8 cellular contexts compared by ENCODE assay signal in the genomic region with DNA sequence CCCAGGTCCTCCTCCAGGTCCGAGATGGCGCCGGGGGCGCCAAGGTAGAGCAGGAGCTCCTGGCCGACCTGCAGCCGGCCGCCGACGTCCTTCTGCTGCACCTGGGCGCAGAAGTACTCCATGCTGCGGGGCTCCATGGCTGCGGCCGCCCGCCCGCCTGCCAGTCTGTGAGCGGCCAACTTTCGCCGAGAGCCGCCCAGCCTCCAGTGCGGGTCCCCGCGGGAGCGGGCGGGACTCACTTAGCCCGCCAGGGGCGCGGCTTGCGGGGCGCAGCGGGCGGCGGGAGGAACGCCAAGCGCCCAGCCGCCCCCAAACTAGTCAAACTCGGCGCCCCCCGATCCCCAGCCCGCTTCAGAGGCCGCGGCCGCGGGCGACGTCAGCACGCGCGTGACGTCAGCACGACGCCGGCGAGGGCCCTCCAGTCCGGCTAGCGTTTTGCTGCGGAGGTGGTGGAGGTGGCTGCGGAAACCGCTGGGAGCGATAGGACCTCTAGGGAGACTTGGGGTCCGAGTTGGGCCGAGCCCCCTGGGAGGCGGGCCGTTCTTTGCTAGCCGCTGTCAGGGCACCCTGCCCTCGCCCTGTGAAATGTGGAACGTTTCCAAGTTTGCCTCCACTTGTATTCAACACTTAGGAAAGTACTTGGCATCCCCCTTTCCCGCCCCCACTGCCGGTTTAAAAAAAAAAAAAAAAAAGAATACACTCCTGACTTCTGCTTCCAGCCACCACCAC. TPM values are rescaled to one million over a fixed set of nuclear protein-coding genes. Genes with fewer than 3 reads are reported as not detected.
DNase-seq lines count a peak whose midpoint lies in the region; ATAC-seq and TF ChIP-seq lines count a peak whose summit lies in the region.

CLASP2 (minus strand) TSS at position 389 of the 729 bp plus-strand sequence; CDS start at position 137, 252 bp downstream.

- no peak for TF ChIP-seq CTCF in right lobe of liver (IDR thresholded peaks at IDR 0.05)

- H3K9ac ChIP-seq in BLaER1 treated with 17β-estradiol and CSF1 and Interleukin-3, amounts not matched to agents 10 nM and 100 nM = peak within 1 kb of the TSS; percentile 86 to 97 (median 93)

- DNase-seq in NCI-H748 treated with DMSO at 0.1 percent for 48 hours (lab: John Stamatoyannopoulos, UW) = peak; percentile 52
- DNase-seq in activated CD4-positive, alpha-beta T cell treated with anti-CD3 and anti-CD28 coated beads, Interleukin-2, amount 50 U/mL, for 24 hours (ENCODE audit: low read depth in 1 of 2, low spot score in 1 of 2) = peak; percentile 72 to 74
- peak; percentile 75 to 93 for DNase-seq in dermis microvascular lymphatic vessel endothelial cell (ENCODE audit: low read depth in 2 of 2)
- peak; percentile 90 to 94 (median 91) for DNase-seq in right lobe of liver
- peak; percentile 83 for DNase-seq in stimulated activated CD4-positive, alpha-beta T cell treated with anti-CD3 and anti-CD28 coated beads, Interleukin-4, amount 100 ng/mL, for 24 hours

- peaks cover 16 to 43% (median 33%) of the 10 kb centered on the region in 11 experiments; a peak in 18 of 22 replicates for H4K20me1 ChIP-seq in BLaER1 treated with 17β-estradiol and CSF1 and Interleukin-3, amounts not matched to agents 10 nM and 100 nM

- intact Hi-C loops in right lobe of liver (cut with DNase I) = loop anchor here in 1 of 2 donors (10.0 kb wide), 1 partner anchor 83 kb away; no protein-coding TSS in a partner anchor

- WGBS in right lobe of liver (ENCODE audit: insufficient coverage, low coverage, low lambda C conversion rate, missing lambda C conversion rate) = 0% methylated on average over 11 of the region's 68 CpGs

- H3K27me3 ChIP-seq in BLaER1 treated with 17β-estradiol and CSF1 and Interleukin-3, amounts not matched to agents 10 nM and 100 nM = no peaks in the 10 kb centered on the region
- H3K27me3 ChIP-seq in right lobe of liver = no peaks in the 10 kb centered on the region

- peak; percentile 96 for ATAC-seq in GM19328 (IDR thresholded peaks at IDR 0.05; ENCODE audit: unreplicated experiment)
- ATAC-seq in HG03469 (IDR thresholded peaks at IDR 0.05; ENCODE audit: unreplicated experiment) = peak; percentile 87
- ATAC-seq in right lobe of liver = peak; percentile 88 to 94 (median 92)

- H3K4me3 ChIP-seq in BLaER1 treated with 17β-estradiol and CSF1 and Interleukin-3, amounts not matched to agents 10 nM and 100 nM = peak within 1 kb of the TSS; percentile 81 to 97 (median 94)
- peak within 1 kb of the TSS; percentile 62 to 83 (median 82) for H3K4me3 ChIP-seq in right lobe of liver

- H3K9me3 ChIP-seq in BLaER1 treated with 17β-estradiol and CSF1 and Interleukin-3, amounts not matched to agents 10 nM and 100 nM (replicated peaks in 1 of 11) = no peaks in the 10 kb centered on the region; a peak in 1 of 22 replicates
- H3K9me3 ChIP-seq in right lobe of liver = no peaks in the 10 kb centered on the region

- H3K4me1 ChIP-seq in BLaER1 treated with 17β-estradiol and CSF1 and Interleukin-3, amounts not matched to agents 10 nM and 100 nM = peaks cover 13 to 24% (median 19%) of the 10 kb centered on the region in 10 experiments
- peaks cover 0 to 9% (median 4%) of the 10 kb centered on the region in 4 donors for H3K4me1 ChIP-seq in right lobe of liver

- H3K36me3 ChIP-seq in BLaER1 treated with 17β-estradiol and CSF1 and Interleukin-3, amounts not matched to agents 10 nM and 100 nM = peaks cover 0 to 13% (median 0%) of the 10 kb centered on the region in 11 experiments; a peak in 5 of 22 replicates
- H3K36me3 ChIP-seq in right lobe of liver = no peaks in the 10 kb centered on the region

- TF ChIP-seq POLR2A in right lobe of liver (IDR thresholded peaks at IDR 0.05) = peak; percentile 66

- peak within 1 kb of the TSS; percentile 87 to 97 (median 90) for H3K27ac ChIP-seq in BLaER1 treated with 17β-estradiol and CSF1 and Interleukin-3, amounts not matched to agents 10 nM and 100 nM
- peak within 1 kb of the TSS; percentile 96 to 99 (median 98) for H3K27ac ChIP-seq in right lobe of liver

- peak within 1 kb of the TSS; percentile 73 to 97 (median 89) for H3K4me2 ChIP-seq in BLaER1 treated with 17β-estradiol and CSF1 and Interleukin-3, amounts not matched to agents 10 nM and 100 nM

RNA-seq across cellular contexts. Expression of gene CLASP2, which starts in this region (rescaled TPM):
- total RNA-seq in dermis microvascular lymphatic vessel endothelial cell (54.0 and 54.5 TPM in 2 replicates), right lobe of liver (10 to 100 TPM; 15.0 to 19.2 (median 16.5) TPM)

Comparison
In these comparisons a context has a peak if more than half of its experiments do, and no peak if none do; other contexts are left out.
1. Peak in every context shown above with its lines: DNase-seq, ATAC-seq, H3K4me3 ChIP-seq and H3K27ac ChIP-seq.